In genomic region chr1:230253150-230253549, GRCh38 we compare ENCODE assay signal across 28 cellular contexts.
"Had no signal": no experiment of that assay in that cellular context is flagged by ENCODE, and none has a peak within 500 bp of the region (broad histone marks: within the 10 kb centered on the region; RNA-seq: fewer than 3 reads in every experiment).

No MANE protein-coding gene starts in this region.

- H3K27me3 ChIP-seq: ovary, sigmoid colon, testis, thyroid gland, transverse colon, upper lobe of left lung had no signal

- H3K9me3 Mint-ChIP-seq: immature natural killer cell; mesothelial cell of epicardium; naive thymus-derived CD4-positive, alpha-beta T cell; natural killer cell treated with Interleukin-12 subunit alpha and Interleukin-12 subunit beta and Interleukin-15 and Interleukin-18, amount 100 ng/mL, for 72 hours; stimulated activated naive CD8-positive, alpha-beta T cell treated with anti-CD3 and anti-CD28 coated beads, Interleukin-15, amount 100 ng/mL, for 72 hours had no signal

- H3K4me3 Mint-ChIP-seq: immature natural killer cell; mesothelial cell of epicardium; naive thymus-derived CD4-positive, alpha-beta T cell; natural killer cell treated with Interleukin-12 subunit alpha and Interleukin-12 subunit beta and Interleukin-15 and Interleukin-18, amount 100 ng/mL, for 72 hours; stimulated activated memory B cell treated with anti-CD40 and anti-IgM and Interleukin-4, amounts not matched to agents 10 μg/mL and 1 μg/mL and 100 μg/mL, for 72 hours; stimulated activated naive CD8-positive, alpha-beta T cell treated with anti-CD3 and anti-CD28 coated beads, Interleukin-15, amount 100 ng/mL, for 72 hours had no signal

- H3K27me3 Mint-ChIP-seq: naive thymus-derived CD4-positive, alpha-beta T cell; natural killer cell treated with Interleukin-12 subunit alpha and Interleukin-12 subunit beta and Interleukin-15 and Interleukin-18, amount 100 ng/mL, for 72 hours; progenitor cell of endocrine pancreas; stimulated activated memory B cell treated with anti-CD40 and anti-IgM and Interleukin-4, amounts not matched to agents 10 μg/mL and 1 μg/mL and 100 μg/mL, for 72 hours; stimulated activated naive CD8-positive, alpha-beta T cell treated with anti-CD3 and anti-CD28 coated beads, Interleukin-15, amount 100 ng/mL, for 72 hours had no signal

- FAIRE-seq: islet of Langerhans, urothelium cell line had no signal

- H3K4me3 ChIP-seq: left ventricle myocardium inferior, lung, ovary, sigmoid colon, smooth muscle cell, testis, thyroid gland, transverse colon, upper lobe of left lung had no signal

- H3K27ac Mint-ChIP-seq: immature natural killer cell; mesothelial cell of epicardium; naive thymus-derived CD4-positive, alpha-beta T cell; natural killer cell treated with Interleukin-12 subunit alpha and Interleukin-12 subunit beta and Interleukin-15 and Interleukin-18, amount 100 ng/mL, for 72 hours; progenitor cell of endocrine pancreas; stimulated activated memory B cell treated with anti-CD40 and anti-IgM and Interleukin-4, amounts not matched to agents 10 μg/mL and 1 μg/mL and 100 μg/mL, for 72 hours had no signal

- H3K27ac ChIP-seq: left ventricle myocardium inferior, ovary, sigmoid colon, testis, thyroid gland, transverse colon, upper lobe of left lung had no signal

- ATAC-seq: naive thymus-derived CD4-positive, alpha-beta T cell; natural killer cell treated with Interleukin-12 subunit alpha and Interleukin-12 subunit beta and Interleukin-15 and Interleukin-18, amount 100 ng/mL, for 72 hours; right cardiac atrium; stimulated activated memory B cell treated with anti-CD40 and anti-IgM and Interleukin-4, amounts not matched to agents 10 μg/mL and 1 μg/mL and 100 μg/mL, for 72 hours; stimulated activated naive CD8-positive, alpha-beta T cell treated with anti-CD3 and anti-CD28 coated beads, Interleukin-15, amount 100 ng/mL, for 72 hours had no signal

- H3K4me2 ChIP-seq: smooth muscle cell had no signal

- H3K36me3 ChIP-seq: ovary, transverse colon had no signal

- DNase-seq: hippocampal formation; immature natural killer cell; left ventricle myocardium inferior; mesendoderm; naive thymus-derived CD4-positive, alpha-beta T cell; ovary; retina; right cardiac atrium; sigmoid colon; stimulated activated CD4-positive, alpha-beta T cell treated with anti-CD3 and anti-CD28 coated beads, Interleukin-1b, Interleukin-23, amount 100 ng/mL, for 48 hours; stimulated activated CD4-positive, alpha-beta T cell treated with anti-CD3 and anti-CD28 coated beads, Interleukin-2, amount 100 ng/mL, for 48 hours; stimulated activated CD4-positive, alpha-beta T cell treated with anti-CD3 and anti-CD28 coated beads, Interleukin-4, amount 100 ng/mL, for 4 hours; stimulated activated CD8-positive, alpha-beta memory T cell treated with anti-CD3 and anti-CD28 coated beads, Interleukin-4, amount 100 ng/mL, for 48 hours; stimulated activated naive CD4-positive, alpha-beta T cell treated with Interleukin-2 at 50 U/mL for 16 hours; stimulated activated naive CD8-positive, alpha-beta T cell treated with anti-CD3 and anti-CD28 coated beads, Interleukin-15, amount 100 ng/mL, for 72 hours; substantia nigra; thyroid gland; transverse colon; upper lobe of left lung had no signal

- H3K4me1 Mint-ChIP-seq: immature natural killer cell had no signal

- H3K9me3 ChIP-seq: left ventricle myocardium inferior, ovary, sigmoid colon, testis, thyroid gland, transverse colon, upper lobe of left lung had no signal

- H3K4me1 ChIP-seq: left ventricle myocardium inferior, sigmoid colon, transverse colon, upper lobe of left lung had no signal

- H3K36me3 Mint-ChIP-seq: natural killer cell treated with Interleukin-12 subunit alpha and Interleukin-12 subunit beta and Interleukin-15 and Interleukin-18, amount 100 ng/mL, for 72 hours had no signal
